Comparison of ENCODE assay signal across 25 cellular contexts in genomic region chr1:248900637-248901036, GRCh38. TPM values are rescaled to one million over a fixed set of nuclear protein-coding genes. Genes with fewer than 3 reads are reported as not detected.
DNase-seq lines count a peak whose midpoint lies in the region; ATAC-seq, FAIRE-seq and TF ChIP-seq lines count a peak whose summit lies in the region.
"Had no signal": no experiment of that assay in that cellular context is flagged by ENCODE, and none has a peak within 500 bp of the region (broad histone marks: within the 10 kb centered on the region; RNA-seq: fewer than 3 reads in every experiment).

No MANE protein-coding gene starts in this region.

- no peak overlapping the region for H3K4me3 ChIP-seq in endothelial cell of umbilical vein (replicated peaks in 1 of 3; ENCODE audit: insufficient read depth in 1 of 3, low read depth in 1 of 3, low read length in 3 of 3)
- H3K4me3 ChIP-seq: BLaER1, GM12878 had no signal

- intact Hi-C loops in endothelial cell of umbilical vein (cut with micrococcal nuclease), result no loop called here

- H3K9me3 ChIP-seq in endothelial cell of umbilical vein (replicated peaks; ENCODE audit: control insufficient read depth, insufficient read depth, low read length), result no peaks in the 10 kb centered on the region
- H3K9me3 ChIP-seq: BE2C, BLaER1 had no signal

- no peaks in the 10 kb centered on the region for H3K36me3 ChIP-seq in endothelial cell of umbilical vein (ENCODE audit: control insufficient read depth in 2 of 2, extremely low read depth in 1 of 2, insufficient read depth in 2 of 2, low read length in 2 of 2)
- H3K36me3 ChIP-seq: BE2C, BLaER1 had no signal

- no peaks in the 10 kb centered on the region for H3K9me1 ChIP-seq in endothelial cell of umbilical vein (replicated peaks; ENCODE audit: control insufficient read depth, extremely low read depth, insufficient read depth, low read length)

- TF ChIP-seq POLR2A in endothelial cell of umbilical vein (IDR thresholded peaks at IDR 0.05; ENCODE audit: low read depth, low read length), result no peak

- CTCF ChIA-PET in endothelial cell of umbilical vein (lab: Charles Lee), result no interaction called here

- dilution Hi-C loops in endothelial cell of umbilical vein (cut with MboI; ENCODE audit: extremely low pct_ligation_motif_present, low sequenced_read_pairs), result no loop called here

- peak; percentile 75 for DNase-seq in OCI-M1 (lab: John Stamatoyannopoulos, UW)
- DNase-seq in endothelial cell of umbilical vein (ENCODE audit: low read depth, low spot score), result no peak
- DNase-seq in activated CD4-positive, CD25-positive, alpha-beta regulatory T cell (lab: John Stamatoyannopoulos, UW), result no peak
- DNase-seq: 8988T; ACHN; BE2C; C1 segment of cervical spinal cord; CD4-positive, alpha-beta memory T cell; CD4-positive, CD25-positive, alpha-beta regulatory T cell; CD8-positive, alpha-beta memory T cell; COR-L47; DMS 273 treated with DMSO at 0.1 percent for 48 hours; DMS153; DMS53; DMS79; DND-41; EL; GDM1 had no signal

- TF ChIP-seq CTCF in endothelial cell of umbilical vein (IDR thresholded peaks at IDR 0.05; ENCODE audit: extremely low read depth in 1 of 2, insufficient read depth in 1 of 2, low read depth in 1 of 2, low read length in 2 of 2), result no peak

- peaks cover 3% of the 10 kb centered on the region for H3K4me1 ChIP-seq in endothelial cell of umbilical vein (ENCODE audit: control insufficient read depth, extremely low read depth, insufficient read depth, low read length)
- H3K4me1 ChIP-seq: BE2C had no signal

- no peaks in the 10 kb centered on the region for H3K79me2 ChIP-seq in endothelial cell of umbilical vein (ENCODE audit: control insufficient read depth, insufficient read depth, low read length)

- BruUV-seq in endothelial cell of umbilical vein (replicated peaks; lab: Mats Ljungman, UMichigan), result no TSS peak

- POLR2A ChIA-PET in endothelial cell of umbilical vein (lab: Charles Lee), result no interaction called here

- peak; percentile 48 for FAIRE-seq in endothelial cell of umbilical vein (lab: Jason Lieb, UNC)
- FAIRE-seq: A204.1, GM12878, GM12892, GM18507 had no signal

- H2AFZ ChIP-seq in endothelial cell of umbilical vein (ENCODE audit: low read depth, low read length), result no peak overlapping the region

- H3K9ac ChIP-seq in endothelial cell of umbilical vein (replicated peaks; ENCODE audit: extremely low read depth, insufficient read depth, low read length), result no peak overlapping the region
- H3K9ac ChIP-seq: BLaER1 had no signal

- no peaks in the 10 kb centered on the region for H4K20me1 ChIP-seq in endothelial cell of umbilical vein (replicated peaks; ENCODE audit: control insufficient read depth, extremely low read depth, insufficient read depth, low read length)
- H4K20me1 ChIP-seq: BLaER1 had no signal

- H3K27ac ChIP-seq in endothelial cell of umbilical vein (ENCODE audit: insufficient read depth, low read depth, low read length), result no peak overlapping the region
- H3K27ac ChIP-seq: BLaER1 had no signal

- no peak overlapping the region for H3K4me2 ChIP-seq in endothelial cell of umbilical vein (ENCODE audit: insufficient read depth, low read length)
- H3K4me2 ChIP-seq: BLaER1 had no signal

- no peak for ATAC-seq in GM21423 (IDR thresholded peaks at IDR 0.05; ENCODE audit: unreplicated experiment)
- ATAC-seq in GM21529 (IDR thresholded peaks at IDR 0.05; ENCODE audit: unreplicated experiment), result no peak
- ATAC-seq: GM12878 had no signal

- H3K27me3 ChIP-seq in endothelial cell of umbilical vein (ENCODE audit: control insufficient read depth in 2 of 2, insufficient read depth in 2 of 2, low read length in 2 of 2), result peaks cover 6 to 11% of the 10 kb centered on the region in 2 experiments
- H3K27me3 ChIP-seq: BLaER1 had no signal

TF ChIP-seq in endothelial cell of umbilical vein, 7 proteins besides CTCF, POLR2A, EP300 and RAD21:
- TF ChIP-seq EZH2 (IDR thresholded peaks at IDR 0.05; ENCODE audit: borderline replicate concordance, low read depth, low read length, severe bottlenecking), result no peak
- TF ChIP-seq FOS (IDR thresholded peaks at IDR 0.05; ENCODE audit: borderline replicate concordance, insufficient read depth, low read length), result no peak
- no peak for TF ChIP-seq JUN (IDR thresholded peaks at IDR 0.05; ENCODE audit: borderline replicate concordance, insufficient read depth, insufficient read length, low read depth)
- no peak for TF ChIP-seq POLR2AphosphoS5 (IDR thresholded peaks at IDR 0.05; ENCODE audit: insufficient read depth, low read depth, low read length)
- no peak for TF ChIP-seq GATA2 (IDR thresholded peaks at IDR 0.05; ENCODE audit: insufficient read depth, insufficient read length, low read depth, low read length)
- no peak for TF ChIP-seq MYC (IDR thresholded peaks at IDR 0.05; ENCODE audit: low read depth, low read length)
- TF ChIP-seq, protein P1, sequence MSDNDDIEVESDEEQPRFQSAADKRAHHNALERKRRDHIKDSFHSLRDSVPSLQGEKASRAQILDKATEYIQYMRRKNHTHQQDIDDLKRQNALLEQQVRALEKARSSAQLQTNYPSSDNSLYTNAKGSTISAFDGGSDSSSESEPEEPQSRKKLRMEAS (IDR thresholded peaks at IDR 0.05; ENCODE audit: insufficient read depth, insufficient read length), result no peak

RNA-seq across cellular contexts. Expression of gene PGBD2, which starts 5.4 kb away (rescaled TPM):
- 5.2 and 5.9 TPM in 2 replicates for total RNA-seq in endothelial cell of umbilical vein
- 5.4 and 6.1 TPM in 2 replicates for polyA plus RNA-seq in endothelial cell of umbilical vein
- 4.9 and 5.2 TPM in 2 replicates for polyA plus RNA-seq in endothelial cell of umbilical vein (2011; cell fraction: cytosol; rRNA removed)
- polyA plus RNA-seq in endothelial cell of umbilical vein (2011; cell fraction: nucleus; rRNA removed), result 19.3 and 22.0 TPM in 2 replicates
- 3.5 and 5.4 TPM in 2 replicates for polyA plus RNA-seq in endothelial cell of umbilical vein (2012)
- 9.1 and 13.1 TPM in 2 replicates for polyA minus RNA-seq in endothelial cell of umbilical vein
- polyA minus RNA-seq in endothelial cell of umbilical vein (2011; cell fraction: cytosol; rRNA and poly(A)+ RNA removed), result 4.6 TPM
- 4.4 and 5.6 TPM in 2 replicates for polyA minus RNA-seq in endothelial cell of umbilical vein (2011; cell fraction: nucleus; rRNA and poly(A)+ RNA removed)

RNA-seq across cellular contexts. Expression of gene ZNF692, which starts 41.8 kb away (rescaled TPM):
- 36.6 and 38.6 TPM in 2 replicates for total RNA-seq in endothelial cell of umbilical vein
- 32.6 and 33.6 TPM in 2 replicates for polyA plus RNA-seq in endothelial cell of umbilical vein
- polyA plus RNA-seq in endothelial cell of umbilical vein (2011; cell fraction: cytosol; rRNA removed), result 16.3 and 22.5 TPM in 2 replicates
- polyA plus RNA-seq in endothelial cell of umbilical vein (2011; cell fraction: nucleus; rRNA removed), result 241 TPM in 2 replicates
- polyA plus RNA-seq in endothelial cell of umbilical vein (2012), result 21.9 and 23.0 TPM in 2 replicates
- polyA minus RNA-seq in endothelial cell of umbilical vein, result 13.2 and 18.1 TPM in 2 replicates
- 12.1 TPM for polyA minus RNA-seq in endothelial cell of umbilical vein (2011; cell fraction: cytosol; rRNA and poly(A)+ RNA removed)
- 17.5 and 21.1 TPM in 2 replicates for polyA minus RNA-seq in endothelial cell of umbilical vein (2011; cell fraction: nucleus; rRNA and poly(A)+ RNA removed)
